Comparison of ENCODE assay signal across 8 cellular contexts in the genomic region with DNA sequence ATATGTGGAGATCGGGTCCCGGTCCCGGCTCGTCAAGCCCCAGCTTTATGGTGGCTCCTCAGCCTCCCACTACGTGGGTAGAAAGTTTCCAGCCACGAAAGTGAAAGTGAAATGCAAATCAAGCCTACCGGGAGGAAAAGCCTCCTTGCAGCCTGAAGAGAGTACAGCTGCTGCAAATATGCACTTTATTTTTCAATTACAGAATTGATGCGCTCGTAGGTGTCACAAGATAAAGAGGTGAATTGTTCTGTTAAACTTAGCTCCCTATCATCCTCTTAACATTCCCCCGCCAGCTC. TPM values are rescaled to one million over a fixed set of nuclear protein-coding genes. Genes with fewer than 3 reads are reported as not detected.
DNase-seq lines count a peak whose midpoint lies in the region; ATAC-seq and TF ChIP-seq lines count a peak whose summit lies in the region.

No MANE protein-coding gene starts in this region.

- no peak for ATAC-seq in HG03025 (IDR thresholded peaks at IDR 0.05; ENCODE audit: low FRiP score, unreplicated experiment)
- no peak for ATAC-seq in GM19351 (IDR thresholded peaks at IDR 0.05; ENCODE audit: unreplicated experiment)

- H3K27me3 Mint-ChIP-seq in nephron (ENCODE audit: low read depth), result no peaks in the 10 kb centered on the region

- TF ChIP-seq CTCF in LNCaP clone FGC (IDR thresholded peaks at IDR 0.05; ENCODE audit: control insufficient read depth, extremely low read depth, insufficient read depth) (no peak), dorsolateral prefrontal cortex (IDR thresholded peaks at IDR 0.05 in 54 of 56, conservative IDR thresholded peaks at IDR 0.05 in 2 of 56; ENCODE audit: low read depth in 1 of 56, partially characterized antibody in 56 of 56) (peak in 10 of 56 donors; percentile 3 to 41 (median 11)), nephron (IDR thresholded peaks at IDR 0.05; ENCODE audit: unreplicated experiment in 3 of 3) (no peak), GM13977 (IDR thresholded peaks at IDR 0.05; ENCODE audit: extremely low read depth, insufficient read depth, missing control alignments) (no peak)

- in situ Hi-C loops in GM13977 (cut with MboI; ENCODE audit: low pct_unique_long_range_greater_than_20kb, low sequenced_read_pairs, unreplicated experiment), result loop anchor here (5.0 kb wide), 1 partner anchor 67 kb away; no protein-coding TSS in a partner anchor

- H3K9ac ChIP-seq in BLaER1, result peak overlapping the region; percentile 97

- H3K27ac ChIP-seq in BLaER1 (peak overlapping the region; percentile 95), dorsolateral prefrontal cortex (peak overlapping the region in 58 of 59 donors; percentile 27 to 94 (median 86))

- H3K4me1 Mint-ChIP-seq in nephron, result peaks cover 29% of the 10 kb centered on the region

- H4K20me1 ChIP-seq in BLaER1, result peaks cover 46% of the 10 kb centered on the region

- intact Hi-C loops in dorsolateral prefrontal cortex (cut with DNase I), result loop anchor here in 1 of 2 donors (10.0 kb wide), 1 partner anchor 325 kb away; no protein-coding TSS in a partner anchor

- DNase-seq in LNCaP clone FGC (ENCODE audit: low read depth) (no peak), dorsolateral prefrontal cortex (no peak), GM13977 (ENCODE audit: low spot score) (no peak)
- DNase-seq in activated CD4-positive, alpha-beta T cell treated with anti-CD3 and anti-CD28 coated beads for 4 hours, result no peak

- H3K27me3 ChIP-seq in BLaER1, result no peaks in the 10 kb centered on the region
- no peaks in the 10 kb centered on the region for H3K27me3 ChIP-seq in dorsolateral prefrontal cortex

- no peaks in the 10 kb centered on the region for H3K9me3 Mint-ChIP-seq in nephron

- H3K4me3 ChIP-seq in BLaER1 (peak overlapping the region; percentile 86), LNCaP clone FGC (ENCODE audit: low read depth, low read length) (peak overlapping the region; percentile 98), dorsolateral prefrontal cortex (peak overlapping the region; percentile 68 to 99 (median 91))

- H3K4me3 Mint-ChIP-seq in nephron, result peak overlapping the region; percentile 91 to 94 (median 91)

- peaks cover 47% of the 10 kb centered on the region for H3K4me1 ChIP-seq in BLaER1

- peaks cover 22% of the 10 kb centered on the region for H3K36me3 Mint-ChIP-seq in nephron (ENCODE audit: low read depth)

- H3K27ac Mint-ChIP-seq in nephron, result peak overlapping the region; percentile 94 to 97 (median 95)

- peak overlapping the region; percentile 68 for H3K4me2 ChIP-seq in BLaER1

- peaks cover 33% of the 10 kb centered on the region for H3K36me3 ChIP-seq in BLaER1

- H3K9me3 ChIP-seq in BLaER1, result no peaks in the 10 kb centered on the region

RNA-seq across cellular contexts. Expression of a gene that starts 0.4 kb away (rescaled TPM):
- 10 to 100 TPM; 16.5 to 38.8 (median 26.1) TPM for total RNA-seq in dorsolateral prefrontal cortex

RNA-seq across cellular contexts. Expression of a gene that starts 6.7 kb away (rescaled TPM):
- total RNA-seq in dorsolateral prefrontal cortex, result 100 to 1,000 TPM; 103 to 195 (median 145) TPM

RNA-seq across cellular contexts. Expression of a gene that starts 7.3 kb away (rescaled TPM):
- 100 to 1,000 TPM in 4 of 120 experiments, 10 to 100 TPM in 116; 56.1 to 113 (median 78.5) TPM for total RNA-seq in dorsolateral prefrontal cortex
